In the genomic region with DNA sequence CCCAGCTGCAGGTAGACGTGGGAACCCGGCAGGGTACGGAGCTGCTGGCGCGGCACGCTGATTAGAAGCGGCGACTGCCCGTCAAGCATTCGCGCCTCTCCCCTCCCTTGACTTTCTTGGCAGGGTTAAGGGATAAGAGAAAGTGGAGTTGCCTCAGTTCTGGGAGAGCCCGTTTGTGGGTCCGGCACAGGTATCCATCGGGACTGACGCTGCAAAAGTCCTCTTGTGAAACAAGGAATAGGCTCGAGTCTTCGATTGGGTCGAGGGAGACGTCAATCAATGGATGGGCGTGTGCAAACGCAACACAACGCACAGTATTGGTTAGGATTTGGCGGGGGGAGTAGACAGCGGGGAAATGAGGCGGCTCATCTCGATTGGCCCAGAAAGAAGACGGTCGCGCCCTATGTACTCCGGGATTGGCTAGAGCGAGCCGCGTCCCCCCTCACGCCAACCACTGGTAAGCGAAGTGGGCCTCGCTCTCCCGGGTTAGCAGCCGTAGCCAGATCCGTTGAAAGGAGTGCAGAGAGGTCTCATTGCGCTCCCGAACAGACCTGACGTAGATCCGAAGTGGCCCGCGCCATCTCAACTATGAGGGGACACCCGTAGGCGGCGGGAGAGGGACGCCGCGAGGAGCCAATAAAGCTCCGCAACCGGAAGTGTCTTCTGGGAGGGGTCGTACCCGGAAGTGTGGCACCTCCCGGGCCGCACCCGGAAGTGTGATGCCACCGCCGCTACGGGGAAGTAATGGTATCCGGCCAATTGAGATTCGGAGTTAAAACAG, we compare ENCODE assay signal across 8 cellular contexts. TPM values are rescaled to one million over a fixed set of nuclear protein-coding genes. Genes with fewer than 3 reads are reported as not detected.
DNase-seq lines count a peak whose midpoint lies in the region; ATAC-seq and TF ChIP-seq lines count a peak whose summit lies in the region.

Gene MON1B (plus strand): TSS at position 713 of the 781 bp plus-strand sequence. CDS start 296 bp downstream, outside the sequence.

- H3K36me3 Mint-ChIP-seq in endothelial cell (ENCODE audit: low read depth, unreplicated experiment), result peaks cover 22% of the 10 kb centered on the region
- peaks cover 8% of the 10 kb centered on the region for H3K36me3 Mint-ChIP-seq in mesothelial cell of epicardium

- H3K9ac ChIP-seq in OCI-LY3 (ENCODE audit: low read length), result peak within 1 kb of the TSS; percentile 95

- H3K27me3 Mint-ChIP-seq in endothelial cell (ENCODE audit: unreplicated experiment) (peaks cover 7% of the 10 kb centered on the region), mesothelial cell of epicardium (ENCODE audit: low read depth) (no peaks in the 10 kb centered on the region)

- peak within 1 kb of the TSS; percentile 93 for H3K4me3 ChIP-seq in OCI-LY3 (ENCODE audit: low read length)

- H3K9me3 Mint-ChIP-seq in endothelial cell (ENCODE audit: unreplicated experiment) (no peaks in the 10 kb centered on the region), mesothelial cell of epicardium (no peaks in the 10 kb centered on the region)

- peak within 1 kb of the TSS; percentile 96 for H3K27ac ChIP-seq in OCI-LY3 (ENCODE audit: low read length)

- peaks cover 9% of the 10 kb centered on the region for H3K4me1 ChIP-seq in OCI-LY3 (ENCODE audit: low read length)

- peaks cover 17% of the 10 kb centered on the region for H3K36me3 ChIP-seq in OCI-LY3 (replicated peaks; ENCODE audit: low read depth, low read length)

- TF ChIP-seq CTCF in OCI-LY3 (IDR thresholded peaks at IDR 0.05; ENCODE audit: low read depth, low read length) (no peak), endothelial cell (IDR thresholded peaks at IDR 0.05; ENCODE audit: unreplicated experiment) (no peak), mesothelial cell of epicardium (IDR thresholded peaks at IDR 0.05; ENCODE audit: unreplicated experiment) (no peak)

- peaks cover 36% of the 10 kb centered on the region for H3K79me2 ChIP-seq in OCI-LY3 (ENCODE audit: low read length)

- peaks cover 21% of the 10 kb centered on the region for H3K4me1 Mint-ChIP-seq in endothelial cell (ENCODE audit: unreplicated experiment)
- H3K4me1 Mint-ChIP-seq in mesothelial cell of epicardium, result peaks cover 23% of the 10 kb centered on the region

- peak within 1 kb of the TSS; percentile 95 for H3K27ac Mint-ChIP-seq in endothelial cell (ENCODE audit: unreplicated experiment)
- peak within 1 kb of the TSS; percentile 99 for H3K27ac Mint-ChIP-seq in mesothelial cell of epicardium

- H3K9me3 ChIP-seq in OCI-LY3 (ENCODE audit: insufficient read depth, low read length), result no peaks in the 10 kb centered on the region

- peak within 1 kb of the TSS; percentile 87 for H3K4me2 ChIP-seq in OCI-LY3 (ENCODE audit: low read length)

- peak within 1 kb of the TSS; percentile 97 for H2AFZ ChIP-seq in OCI-LY3 (ENCODE audit: low read depth, low read length)

- no peaks in the 10 kb centered on the region for H3K27me3 ChIP-seq in OCI-LY3 (ENCODE audit: low read depth, low read length)

- peaks cover 4% of the 10 kb centered on the region; the same call in 1 of the 2 replicates for H4K20me1 ChIP-seq in OCI-LY3 (ENCODE audit: insufficient read depth, low read length)

- peak; percentile 94 for DNase-seq in D341Med (ENCODE audit: low spot score)
- peak; percentile 98 for DNase-seq in HuH-7 (ENCODE audit: low spot score)
- DNase-seq in activated CD8-positive, alpha-beta memory T cell treated with anti-CD3 and anti-CD28 coated beads, Interleukin-2, amount 50 U/mL, for 48 hours, result peak; percentile 91
- DNase-seq in endothelial cell (ENCODE audit: low spot score), result peak; percentile 89
- peak; percentile 88 to 94 for DNase-seq in mesothelial cell of epicardium (ENCODE audit: low spot score in 2 of 2, unreplicated experiment in 2 of 2)
- DNase-seq in stimulated activated CD8-positive, alpha-beta memory T cell treated with anti-CD3 and anti-CD28 coated beads, Interleukin-15, amount 100 ng/mL, for 48 hours (ENCODE audit: low read depth in 2 of 2), result peak; percentile 88 to 91

- peak; percentile 98 for ATAC-seq in GM21515 (IDR thresholded peaks at IDR 0.05; ENCODE audit: unreplicated experiment)

- peak within 1 kb of the TSS; percentile 94 for H3K4me3 Mint-ChIP-seq in endothelial cell (ENCODE audit: unreplicated experiment)
- H3K4me3 Mint-ChIP-seq in mesothelial cell of epicardium, result peak within 1 kb of the TSS; percentile 90

RNA-seq across cellular contexts. Expression of gene MON1B, which starts in this region (rescaled TPM):
- 35.6 TPM for total RNA-seq in endothelial cell (ENCODE audit: unreplicated experiment)
- 35.2 to 39.8 TPM (median 36.7 TPM) in 3 replicates for total RNA-seq in mesothelial cell of epicardium

Comparison
In these comparisons a context has a peak if more than half of its experiments do, and no peak if none do; other contexts are left out.
1. Peak in every context shown above with its lines: DNase-seq, ATAC-seq, H3K4me3 ChIP-seq and H3K27ac ChIP-seq.